ENCODE assay signal across 8 cellular contexts in the genomic region with DNA sequence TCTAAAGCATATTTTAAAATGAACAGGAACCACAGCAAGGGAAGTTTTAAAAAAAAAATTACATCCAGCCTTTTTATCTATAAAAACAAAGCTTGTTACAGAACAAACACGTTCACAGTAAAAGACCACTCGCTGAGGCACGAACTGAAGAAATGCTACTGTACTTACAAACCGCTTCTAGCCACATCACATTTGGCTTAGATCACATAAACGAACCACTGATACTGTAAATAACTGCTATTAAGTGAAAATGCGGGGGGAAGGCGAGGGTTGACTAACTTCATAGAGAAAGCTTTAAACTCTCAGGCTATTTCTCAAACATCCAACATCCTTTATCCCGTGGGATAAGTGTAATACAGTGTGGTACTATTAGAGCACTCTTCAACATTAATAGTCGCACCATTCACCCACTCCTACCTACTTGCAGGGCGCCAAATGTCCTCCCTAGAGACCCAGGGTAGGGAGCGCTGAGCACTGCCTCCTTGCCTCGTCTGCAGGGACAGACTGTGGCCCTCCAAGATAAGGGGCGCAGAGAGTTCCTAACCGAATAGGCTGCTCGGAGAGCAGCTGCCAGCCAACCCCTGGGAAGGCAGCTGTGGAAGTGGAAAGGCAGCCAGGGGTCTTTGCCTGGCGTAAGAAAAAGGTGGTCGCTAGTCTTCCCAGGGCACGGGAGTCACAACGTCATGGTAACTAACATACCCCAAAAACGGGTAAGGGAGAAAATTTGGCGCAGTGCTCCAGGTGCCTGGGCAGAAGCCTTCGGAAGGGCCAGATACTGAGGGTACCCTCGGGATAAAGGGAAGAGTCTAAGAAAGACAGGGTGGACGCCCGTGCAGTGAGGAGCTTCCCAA. TPM values are rescaled to one million over a fixed set of nuclear protein-coding genes. Genes with fewer than 3 reads are reported as not detected.
DNase-seq lines count a peak whose midpoint lies in the region; ATAC-seq, FAIRE-seq and TF ChIP-seq lines count a peak whose summit lies in the region.

No MANE protein-coding gene starts in this region.

- no peaks in the 10 kb centered on the region for H4K20me1 ChIP-seq in endothelial cell of umbilical vein (replicated peaks; ENCODE audit: control insufficient read depth, extremely low read depth, insufficient read depth, low read length)

- H3K36me3 Mint-ChIP-seq in activated CD4-positive, alpha-beta T cell treated with anti-CD3 and anti-CD28 coated beads, Interleukin-2, amount 10 ng/mL, durations not matched to agents 24 days and 14 days (ENCODE audit: low read depth), result peaks cover 12% of the 10 kb centered on the region
- no peaks in the 10 kb centered on the region for H3K36me3 Mint-ChIP-seq in type B pancreatic cell

- H3K4me3 ChIP-seq in endothelial cell of umbilical vein (replicated peaks in 1 of 3; ENCODE audit: insufficient read depth in 1 of 3, low read depth in 1 of 3, low read length in 3 of 3) (peak overlapping the region; percentile 57 to 71 (median 63)), muscle layer of colon (ENCODE audit: low read depth in 1 of 2, low read length in 2 of 2) (peak overlapping the region; percentile 71 to 99)

- no peaks in the 10 kb centered on the region for H3K9me3 ChIP-seq in endothelial cell of umbilical vein (replicated peaks; ENCODE audit: control insufficient read depth, insufficient read depth, low read length)
- H3K9me3 ChIP-seq in muscle layer of colon (ENCODE audit: low read length), result no peaks in the 10 kb centered on the region

- POLR2A ChIA-PET in endothelial cell of umbilical vein (lab: Charles Lee), result no interaction called here

- intact Hi-C loops in activated CD4-positive, alpha-beta T cell treated with anti-CD3 and anti-CD28 coated beads, Interleukin-2, amount 10 ng/mL, durations not matched to agents 24 days and 14 days (cut with micrococcal nuclease), result loop anchor here (1.0 to 10.0 kb wide), 9 partner anchors 20 to 695 kb away; a partner anchor contains a TSS
- intact Hi-C loops in endothelial cell of umbilical vein (cut with micrococcal nuclease), result loop anchor here (2.0 to 5.0 kb wide), 2 partner anchors 107 to 681 kb away; a partner anchor contains a TSS

- peak; percentile 28 for ATAC-seq in GM21723 (IDR thresholded peaks at IDR 0.05; ENCODE audit: unreplicated experiment)

- no peak for TF ChIP-seq CTCF in endothelial cell of umbilical vein (IDR thresholded peaks at IDR 0.05; ENCODE audit: extremely low read depth in 1 of 2, insufficient read depth in 1 of 2, low read depth in 1 of 2, low read length in 2 of 2)
- no peak for TF ChIP-seq CTCF in type B pancreatic cell (conservative IDR thresholded peaks at IDR 0.05)

- CTCF ChIA-PET in endothelial cell of umbilical vein (lab: Charles Lee), result interaction anchor here (0.9 to 3.0 kb wide), 7 partner anchors 10 to 202 kb away, joined by 3 to 18 read pairs (median 3); no protein-coding TSS in a partner anchor

- peak overlapping the region; percentile 95 for H3K4me3 Mint-ChIP-seq in activated CD4-positive, alpha-beta T cell treated with anti-CD3 and anti-CD28 coated beads, Interleukin-2, amount 10 ng/mL, durations not matched to agents 24 days and 14 days
- H3K4me3 Mint-ChIP-seq in type B pancreatic cell, result peak overlapping the region; percentile 93

- H3K79me2 ChIP-seq in endothelial cell of umbilical vein (ENCODE audit: control insufficient read depth, insufficient read depth, low read length), result no peaks in the 10 kb centered on the region

- peak overlapping the region; percentile 90 for H3K27ac Mint-ChIP-seq in activated CD4-positive, alpha-beta T cell treated with anti-CD3 and anti-CD28 coated beads, Interleukin-2, amount 10 ng/mL, durations not matched to agents 24 days and 14 days
- H3K27ac Mint-ChIP-seq in type B pancreatic cell, result peak overlapping the region; percentile 87

- H3K9ac ChIP-seq in endothelial cell of umbilical vein (replicated peaks; ENCODE audit: extremely low read depth, insufficient read depth, low read length), result peak overlapping the region; percentile 56
- H3K9ac ChIP-seq in muscle layer of colon (ENCODE audit: low read length), result peak overlapping the region; percentile 55

- H3K27ac ChIP-seq in endothelial cell of umbilical vein (ENCODE audit: insufficient read depth, low read depth, low read length), result no peak overlapping the region
- H3K27ac ChIP-seq in muscle layer of colon (ENCODE audit: low read depth, low read length), result peak overlapping the region; percentile 91

- DNase-seq in ELR (ENCODE audit: low read depth) (peak; percentile 58), LHCN-M2 (ENCODE audit: low read depth) (peak; percentile 28), endothelial cell of umbilical vein (ENCODE audit: low read depth, low spot score) (peak; percentile 36), type B pancreatic cell (ENCODE audit: extremely low spot score, unreplicated experiment) (no peak), activated gamma-delta T cell treated with Interleukin-2 at 50 U/mL for 16 hours (no peak)
- peak; percentile 79 for DNase-seq in activated CD4-positive, alpha-beta T cell treated with anti-CD3 and anti-CD28 coated beads, Interleukin-2, amount 10 ng/mL, durations not matched to agents 24 days and 14 days

- H3K4me2 ChIP-seq in endothelial cell of umbilical vein (ENCODE audit: insufficient read depth, low read length), result peak overlapping the region; percentile 72

- H3K27me3 Mint-ChIP-seq in activated CD4-positive, alpha-beta T cell treated with anti-CD3 and anti-CD28 coated beads, Interleukin-2, amount 10 ng/mL, durations not matched to agents 24 days and 14 days, result no peaks in the 10 kb centered on the region
- peaks cover 20% of the 10 kb centered on the region for H3K27me3 Mint-ChIP-seq in type B pancreatic cell

- H3K9me3 Mint-ChIP-seq in activated CD4-positive, alpha-beta T cell treated with anti-CD3 and anti-CD28 coated beads, Interleukin-2, amount 10 ng/mL, durations not matched to agents 24 days and 14 days, result no peaks in the 10 kb centered on the region
- H3K9me3 Mint-ChIP-seq in type B pancreatic cell, result peaks cover 5% of the 10 kb centered on the region

- no peak for TF ChIP-seq POLR2A in endothelial cell of umbilical vein (IDR thresholded peaks at IDR 0.05; ENCODE audit: low read depth, low read length)

- BruUV-seq in endothelial cell of umbilical vein (replicated peaks; lab: Mats Ljungman, UMichigan), result TSS peak; percentile 19

- H3K4me1 Mint-ChIP-seq in activated CD4-positive, alpha-beta T cell treated with anti-CD3 and anti-CD28 coated beads, Interleukin-2, amount 10 ng/mL, durations not matched to agents 24 days and 14 days, result peaks cover 43% of the 10 kb centered on the region
- H3K4me1 Mint-ChIP-seq in type B pancreatic cell (ENCODE audit: unreplicated experiment), result peaks cover 4% of the 10 kb centered on the region

- peak overlapping the region; percentile 100 for H2AFZ ChIP-seq in endothelial cell of umbilical vein (ENCODE audit: low read depth, low read length)

- dilution Hi-C loops in endothelial cell of umbilical vein (cut with MboI; ENCODE audit: extremely low pct_ligation_motif_present, low sequenced_read_pairs), result no loop called here

- FAIRE-seq in endothelial cell of umbilical vein (lab: Jason Lieb, UNC), result peak; percentile 80

- H3K36me3 ChIP-seq in endothelial cell of umbilical vein (ENCODE audit: control insufficient read depth in 2 of 2, extremely low read depth in 1 of 2, insufficient read depth in 2 of 2, low read length in 2 of 2), result no peaks in the 10 kb centered on the region
- no peaks in the 10 kb centered on the region for H3K36me3 ChIP-seq in muscle layer of colon (ENCODE audit: insufficient read depth, low read length)

- H3K9me1 ChIP-seq in endothelial cell of umbilical vein (replicated peaks; ENCODE audit: control insufficient read depth, extremely low read depth, insufficient read depth, low read length), result no peaks in the 10 kb centered on the region

- H3K4me1 ChIP-seq in endothelial cell of umbilical vein (ENCODE audit: control insufficient read depth, extremely low read depth, insufficient read depth, low read length), result peaks cover 10% of the 10 kb centered on the region
- peaks cover 16% of the 10 kb centered on the region for H3K4me1 ChIP-seq in muscle layer of colon (ENCODE audit: insufficient read depth, low read length)

- H3K27me3 ChIP-seq in endothelial cell of umbilical vein (ENCODE audit: control insufficient read depth in 2 of 2, insufficient read depth in 2 of 2, low read length in 2 of 2) (peaks cover 0 to 1% of the 10 kb centered on the region in 2 experiments), muscle layer of colon (ENCODE audit: control insufficient read depth in 1 of 2, insufficient read depth in 2 of 2, low read length in 2 of 2) (no peaks in the 10 kb centered on the region)

TF ChIP-seq in endothelial cell of umbilical vein, 7 proteins besides CTCF, POLR2A, EP300 and RAD21:
- TF ChIP-seq, protein P1, sequence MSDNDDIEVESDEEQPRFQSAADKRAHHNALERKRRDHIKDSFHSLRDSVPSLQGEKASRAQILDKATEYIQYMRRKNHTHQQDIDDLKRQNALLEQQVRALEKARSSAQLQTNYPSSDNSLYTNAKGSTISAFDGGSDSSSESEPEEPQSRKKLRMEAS (IDR thresholded peaks at IDR 0.05; ENCODE audit: insufficient read depth, insufficient read length), result no peak
- TF ChIP-seq GATA2 (IDR thresholded peaks at IDR 0.05; ENCODE audit: insufficient read depth, insufficient read length, low read depth, low read length), result no peak
- no peak for TF ChIP-seq EZH2 (IDR thresholded peaks at IDR 0.05; ENCODE audit: borderline replicate concordance, low read depth, low read length, severe bottlenecking)
- no peak for TF ChIP-seq FOS (IDR thresholded peaks at IDR 0.05; ENCODE audit: borderline replicate concordance, insufficient read depth, low read length)
- no peak for TF ChIP-seq POLR2AphosphoS5 (IDR thresholded peaks at IDR 0.05; ENCODE audit: insufficient read depth, low read depth, low read length)
- no peak for TF ChIP-seq MYC (IDR thresholded peaks at IDR 0.05; ENCODE audit: low read depth, low read length)
- no peak for TF ChIP-seq JUN (IDR thresholded peaks at IDR 0.05; ENCODE audit: borderline replicate concordance, insufficient read depth, insufficient read length, low read depth)

RNA-seq across cellular contexts. Expression of a gene that starts 0.8 kb away (rescaled TPM):
- total RNA-seq in LHCN-M2 (2014; rRNA removed), result 2.9 and 156 TPM in 2 replicates
- 1.8 TPM for polyA plus RNA-seq in LHCN-M2 (2012)
- 3.1 and 3.6 TPM in 2 replicates for total RNA-seq in activated CD4-positive, alpha-beta T cell treated with anti-CD3 and anti-CD28 coated beads, Interleukin-2, amount 10 ng/mL, durations not matched to agents 24 days and 14 days
- total RNA-seq in endothelial cell of umbilical vein, result 1.5 and 1.7 TPM in 2 replicates
- 0.57 and 0.62 TPM in 2 replicates for polyA plus RNA-seq in endothelial cell of umbilical vein
- 0.40 and 0.49 TPM in 2 replicates for polyA plus RNA-seq in endothelial cell of umbilical vein (2011; cell fraction: cytosol; rRNA removed)
- polyA plus RNA-seq in endothelial cell of umbilical vein (2011; cell fraction: nucleus; rRNA removed), result 0.94 and 1.1 TPM in 2 replicates
- polyA plus RNA-seq in endothelial cell of umbilical vein (2012), result 0.79 and 1.7 TPM in 2 replicates
- polyA minus RNA-seq in endothelial cell of umbilical vein, result 1.1 and 1.5 TPM in 2 replicates
- 0.51 TPM for polyA minus RNA-seq in endothelial cell of umbilical vein (2011; cell fraction: cytosol; rRNA and poly(A)+ RNA removed)
- polyA minus RNA-seq in endothelial cell of umbilical vein (2011; cell fraction: nucleus; rRNA and poly(A)+ RNA removed), result 0.77 and 0.96 TPM in 2 replicates
- total RNA-seq in type B pancreatic cell (ENCODE audit: low replicate concordance), result 1.6 and 6.2 TPM in 2 replicates

Comparison
In these comparisons a context has a peak if more than half of its experiments do, and no peak if none do; other contexts are left out.
1. DNase-seq: peak in ELR (single experiment), LHCN-M2 (single experiment), activated CD4-positive, alpha-beta T cell treated with anti-CD3 and anti-CD28 coated beads, Interleukin-2, amount 10 ng/mL, durations not matched to agents 24 days and 14 days (single experiment) and endothelial cell of umbilical vein (single experiment); none in type B pancreatic cell (single experiment) and activated gamma-delta T cell treated with Interleukin-2 at 50 U/mL for 16 hours (single experiment).